ENCODE assay signal across 1 cellular context in the genomic region with DNA sequence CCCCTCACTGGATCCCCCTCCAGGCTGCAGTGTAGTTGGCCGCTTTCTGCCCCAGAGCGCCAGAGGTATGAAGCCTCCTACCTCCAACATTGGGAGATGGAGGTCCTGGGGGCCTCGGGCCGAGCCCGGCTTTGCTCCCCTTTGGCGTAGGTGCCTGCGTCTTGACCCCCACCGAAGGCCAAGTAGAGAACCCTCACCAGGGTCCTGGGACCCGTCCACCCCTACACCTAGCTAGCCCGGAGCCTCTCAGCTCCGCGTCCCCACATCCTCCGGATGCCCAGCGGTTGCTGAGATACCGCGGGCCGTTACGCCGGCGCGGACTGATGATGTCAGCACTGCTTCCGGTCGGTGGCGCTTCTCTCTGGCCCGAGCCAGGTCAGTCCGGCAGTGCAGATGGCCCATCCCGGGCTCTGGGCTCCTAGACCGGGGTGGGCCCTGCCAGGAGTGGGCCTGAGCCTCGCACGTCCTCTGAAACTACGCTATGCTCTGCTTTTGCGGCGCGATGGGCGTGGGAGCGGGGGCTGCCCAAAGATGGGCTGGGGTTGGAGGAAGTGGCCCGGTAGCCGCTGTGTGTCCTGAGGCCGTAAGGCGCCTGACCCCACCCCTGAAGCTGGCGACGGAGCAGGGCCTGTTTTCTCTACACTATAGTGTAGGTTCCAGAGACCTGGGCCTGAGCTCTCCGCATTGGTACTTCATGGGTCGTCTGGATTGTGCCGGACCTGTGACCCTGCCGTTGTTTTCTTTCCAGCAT.
A peak's percentile ranks its signal among the peaks of the same experiment; 100 is the strongest.
TF ChIP-seq lines count a peak whose summit lies in the region.

A gene (minus strand): TSS at position 297 of the 751 bp plus-strand sequence. CDS start 1,871 bp downstream, outside the sequence.
A gene with protein sequence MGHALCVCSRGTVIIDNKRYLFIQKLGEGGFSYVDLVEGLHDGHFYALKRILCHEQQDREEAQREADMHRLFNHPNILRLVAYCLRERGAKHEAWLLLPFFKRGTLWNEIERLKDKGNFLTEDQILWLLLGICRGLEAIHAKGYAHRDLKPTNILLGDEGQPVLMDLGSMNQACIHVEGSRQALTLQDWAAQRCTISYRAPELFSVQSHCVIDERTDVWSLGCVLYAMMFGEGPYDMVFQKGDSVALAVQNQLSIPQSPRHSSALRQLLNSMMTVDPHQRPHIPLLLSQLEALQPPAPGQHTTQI (plus strand): TSS at position 332 of the 751 bp plus-strand sequence. CDS start 521 bp downstream, outside the sequence.

TF ChIP-seq in HepG2, 621 proteins besides CTCF, POLR2A, EP300 and RAD21 (continued from another document and continues in another):
- TF ChIP-seq, protein P1, sequence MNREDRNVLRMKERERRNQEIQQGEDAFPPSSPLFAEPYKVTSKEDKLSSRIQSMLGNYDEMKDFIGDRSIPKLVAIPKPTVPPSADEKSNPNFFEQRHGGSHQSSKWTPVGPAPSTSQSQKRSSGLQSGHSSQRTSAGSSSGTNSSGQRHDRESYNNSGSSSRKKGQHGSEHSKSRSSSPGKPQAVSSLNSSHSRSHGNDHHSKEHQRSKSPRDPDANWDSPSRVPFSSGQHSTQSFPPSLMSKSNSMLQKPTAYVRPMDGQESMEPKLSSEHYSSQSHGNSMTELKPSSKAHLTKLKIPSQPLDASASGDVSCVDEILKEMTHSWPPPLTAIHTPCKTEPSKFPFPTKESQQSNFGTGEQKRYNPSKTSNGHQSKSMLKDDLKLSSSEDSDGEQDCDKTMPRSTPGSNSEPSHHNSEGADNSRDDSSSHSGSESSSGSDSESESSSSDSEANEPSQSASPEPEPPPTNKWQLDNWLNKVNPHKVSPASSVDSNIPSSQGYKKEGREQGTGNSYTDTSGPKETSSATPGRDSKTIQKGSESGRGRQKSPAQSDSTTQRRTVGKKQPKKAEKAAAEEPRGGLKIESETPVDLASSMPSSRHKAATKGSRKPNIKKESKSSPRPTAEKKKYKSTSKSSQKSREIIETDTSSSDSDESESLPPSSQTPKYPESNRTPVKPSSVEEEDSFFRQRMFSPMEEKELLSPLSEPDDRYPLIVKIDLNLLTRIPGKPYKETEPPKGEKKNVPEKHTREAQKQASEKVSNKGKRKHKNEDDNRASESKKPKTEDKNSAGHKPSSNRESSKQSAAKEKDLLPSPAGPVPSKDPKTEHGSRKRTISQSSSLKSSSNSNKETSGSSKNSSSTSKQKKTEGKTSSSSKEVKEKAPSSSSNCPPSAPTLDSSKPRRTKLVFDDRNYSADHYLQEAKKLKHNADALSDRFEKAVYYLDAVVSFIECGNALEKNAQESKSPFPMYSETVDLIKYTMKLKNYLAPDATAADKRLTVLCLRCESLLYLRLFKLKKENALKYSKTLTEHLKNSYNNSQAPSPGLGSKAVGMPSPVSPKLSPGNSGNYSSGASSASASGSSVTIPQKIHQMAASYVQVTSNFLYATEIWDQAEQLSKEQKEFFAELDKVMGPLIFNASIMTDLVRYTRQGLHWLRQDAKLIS (CRISPR knock-in tag; IDR thresholded peaks at IDR 0.05): no peak
- peak; percentile 93; the same call in 1 of the 2 replicates for TF ChIP-seq ZFP41 (CRISPR knock-in tag; IDR thresholded peaks at IDR 0.05; ENCODE audit: borderline replicate concordance)
- TF ChIP-seq ZNF878 (CRISPR knock-in tag; IDR thresholded peaks at IDR 0.05): no peak
- TF ChIP-seq, protein P2, sequence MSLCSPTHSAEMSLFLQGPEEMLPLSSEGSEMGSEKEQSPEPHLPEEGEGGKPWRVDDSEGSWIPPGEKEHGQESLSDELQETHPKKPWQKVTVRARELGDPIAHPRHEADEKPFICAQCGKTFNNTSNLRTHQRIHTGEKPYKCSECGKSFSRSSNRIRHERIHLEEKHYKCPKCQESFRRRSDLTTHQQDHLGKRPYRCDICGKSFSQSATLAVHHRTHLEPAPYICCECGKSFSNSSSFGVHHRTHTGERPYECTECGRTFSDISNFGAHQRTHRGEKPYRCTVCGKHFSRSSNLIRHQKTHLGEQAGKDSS (CRISPR knock-in tag; IDR thresholded peaks at IDR 0.05; ENCODE audit: borderline replicate concordance, low read depth): peak; percentile 86; the same call in 1 of the 2 replicates
- TF ChIP-seq NAIF1 (CRISPR knock-in tag; IDR thresholded peaks at IDR 0.05; ENCODE audit: borderline replicate concordance): peak; percentile 55; the same call in 1 of the 2 replicates
- no peak for TF ChIP-seq ZSCAN12 (CRISPR knock-in tag; IDR thresholded peaks at IDR 0.05)
- TF ChIP-seq, protein P3, sequence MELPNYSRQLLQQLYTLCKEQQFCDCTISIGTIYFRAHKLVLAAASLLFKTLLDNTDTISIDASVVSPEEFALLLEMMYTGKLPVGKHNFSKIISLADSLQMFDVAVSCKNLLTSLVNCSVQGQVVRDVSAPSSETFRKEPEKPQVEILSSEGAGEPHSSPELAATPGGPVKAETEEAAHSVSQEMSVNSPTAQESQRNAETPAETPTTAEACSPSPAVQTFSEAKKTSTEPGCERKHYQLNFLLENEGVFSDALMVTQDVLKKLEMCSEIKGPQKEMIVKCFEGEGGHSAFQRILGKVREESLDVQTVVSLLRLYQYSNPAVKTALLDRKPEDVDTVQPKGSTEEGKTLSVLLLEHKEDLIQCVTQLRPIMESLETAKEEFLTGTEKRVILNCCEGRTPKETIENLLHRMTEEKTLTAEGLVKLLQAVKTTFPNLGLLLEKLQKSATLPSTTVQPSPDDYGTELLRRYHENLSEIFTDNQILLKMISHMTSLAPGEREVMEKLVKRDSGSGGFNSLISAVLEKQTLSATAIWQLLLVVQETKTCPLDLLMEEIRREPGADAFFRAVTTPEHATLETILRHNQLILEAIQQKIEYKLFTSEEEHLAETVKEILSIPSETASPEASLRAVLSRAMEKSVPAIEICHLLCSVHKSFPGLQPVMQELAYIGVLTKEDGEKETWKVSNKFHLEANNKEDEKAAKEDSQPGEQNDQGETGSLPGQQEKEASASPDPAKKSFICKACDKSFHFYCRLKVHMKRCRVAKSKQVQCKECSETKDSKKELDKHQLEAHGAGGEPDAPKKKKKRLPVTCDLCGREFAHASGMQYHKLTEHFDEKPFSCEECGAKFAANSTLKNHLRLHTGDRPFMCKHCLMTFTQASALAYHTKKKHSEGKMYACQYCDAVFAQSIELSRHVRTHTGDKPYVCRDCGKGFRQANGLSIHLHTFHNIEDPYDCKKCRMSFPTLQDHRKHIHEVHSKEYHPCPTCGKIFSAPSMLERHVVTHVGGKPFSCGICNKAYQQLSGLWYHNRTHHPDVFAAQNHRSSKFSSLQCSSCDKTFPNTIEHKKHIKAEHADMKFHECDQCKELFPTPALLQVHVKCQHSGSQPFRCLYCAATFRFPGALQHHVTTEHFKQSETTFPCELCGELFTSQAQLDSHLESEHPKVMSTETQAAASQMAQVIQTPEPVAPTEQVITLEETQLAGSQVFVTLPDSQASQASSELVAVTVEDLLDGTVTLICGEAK (IDR thresholded peaks at IDR 0.05): peak; percentile 35
- TF ChIP-seq, protein P3 (CRISPR knock-in tag; IDR thresholded peaks at IDR 0.05): peak; percentile 90
- TF ChIP-seq TOPORS (CRISPR knock-in tag; IDR thresholded peaks at IDR 0.05): no peak
- TF ChIP-seq ZNF468 (CRISPR knock-in tag; IDR thresholded peaks at IDR 0.05): no peak
- TF ChIP-seq, protein P4, sequence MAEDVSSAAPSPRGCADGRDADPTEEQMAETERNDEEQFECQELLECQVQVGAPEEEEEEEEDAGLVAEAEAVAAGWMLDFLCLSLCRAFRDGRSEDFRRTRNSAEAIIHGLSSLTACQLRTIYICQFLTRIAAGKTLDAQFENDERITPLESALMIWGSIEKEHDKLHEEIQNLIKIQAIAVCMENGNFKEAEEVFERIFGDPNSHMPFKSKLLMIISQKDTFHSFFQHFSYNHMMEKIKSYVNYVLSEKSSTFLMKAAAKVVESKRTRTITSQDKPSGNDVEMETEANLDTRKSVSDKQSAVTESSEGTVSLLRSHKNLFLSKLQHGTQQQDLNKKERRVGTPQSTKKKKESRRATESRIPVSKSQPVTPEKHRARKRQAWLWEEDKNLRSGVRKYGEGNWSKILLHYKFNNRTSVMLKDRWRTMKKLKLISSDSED (CRISPR knock-in tag; IDR thresholded peaks at IDR 0.05): no peak
- no peak; the same call in 1 of the 2 replicates for TF ChIP-seq ZNF614 (CRISPR knock-in tag; IDR thresholded peaks at IDR 0.05; ENCODE audit: borderline replicate concordance)
- no peak for TF ChIP-seq ZNF589 (CRISPR knock-in tag; conservative IDR thresholded peaks at IDR 0.05)
- no peak; the same call in 1 of the 2 replicates for TF ChIP-seq ZNF766 (CRISPR knock-in tag; IDR thresholded peaks at IDR 0.05; ENCODE audit: borderline replicate concordance)
- peak; percentile 22; the same call in 1 of the 2 replicates for TF ChIP-seq ZBTB7A (CRISPR knock-in tag; IDR thresholded peaks at IDR 0.05)
- TF ChIP-seq TBP (CRISPR knock-in tag; IDR thresholded peaks at IDR 0.05): no peak
- TF ChIP-seq, protein P5, sequence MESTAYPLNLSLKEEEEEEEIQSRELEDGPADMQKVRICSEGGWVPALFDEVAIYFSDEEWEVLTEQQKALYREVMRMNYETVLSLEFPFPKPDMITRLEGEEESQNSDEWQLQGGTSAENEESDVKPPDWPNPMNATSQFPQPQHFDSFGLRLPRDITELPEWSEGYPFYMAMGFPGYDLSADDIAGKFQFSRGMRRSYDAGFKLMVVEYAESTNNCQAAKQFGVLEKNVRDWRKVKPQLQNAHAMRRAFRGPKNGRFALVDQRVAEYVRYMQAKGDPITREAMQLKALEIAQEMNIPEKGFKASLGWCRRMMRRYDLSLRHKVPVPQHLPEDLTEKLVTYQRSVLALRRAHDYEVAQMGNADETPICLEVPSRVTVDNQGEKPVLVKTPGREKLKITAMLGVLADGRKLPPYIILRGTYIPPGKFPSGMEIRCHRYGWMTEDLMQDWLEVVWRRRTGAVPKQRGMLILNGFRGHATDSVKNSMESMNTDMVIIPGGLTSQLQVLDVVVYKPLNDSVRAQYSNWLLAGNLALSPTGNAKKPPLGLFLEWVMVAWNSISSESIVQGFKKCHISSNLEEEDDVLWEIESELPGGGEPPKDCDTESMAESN (CRISPR knock-in tag; conservative IDR thresholded peaks at IDR 0.05): peak; percentile 92
- TF ChIP-seq, protein P6, sequence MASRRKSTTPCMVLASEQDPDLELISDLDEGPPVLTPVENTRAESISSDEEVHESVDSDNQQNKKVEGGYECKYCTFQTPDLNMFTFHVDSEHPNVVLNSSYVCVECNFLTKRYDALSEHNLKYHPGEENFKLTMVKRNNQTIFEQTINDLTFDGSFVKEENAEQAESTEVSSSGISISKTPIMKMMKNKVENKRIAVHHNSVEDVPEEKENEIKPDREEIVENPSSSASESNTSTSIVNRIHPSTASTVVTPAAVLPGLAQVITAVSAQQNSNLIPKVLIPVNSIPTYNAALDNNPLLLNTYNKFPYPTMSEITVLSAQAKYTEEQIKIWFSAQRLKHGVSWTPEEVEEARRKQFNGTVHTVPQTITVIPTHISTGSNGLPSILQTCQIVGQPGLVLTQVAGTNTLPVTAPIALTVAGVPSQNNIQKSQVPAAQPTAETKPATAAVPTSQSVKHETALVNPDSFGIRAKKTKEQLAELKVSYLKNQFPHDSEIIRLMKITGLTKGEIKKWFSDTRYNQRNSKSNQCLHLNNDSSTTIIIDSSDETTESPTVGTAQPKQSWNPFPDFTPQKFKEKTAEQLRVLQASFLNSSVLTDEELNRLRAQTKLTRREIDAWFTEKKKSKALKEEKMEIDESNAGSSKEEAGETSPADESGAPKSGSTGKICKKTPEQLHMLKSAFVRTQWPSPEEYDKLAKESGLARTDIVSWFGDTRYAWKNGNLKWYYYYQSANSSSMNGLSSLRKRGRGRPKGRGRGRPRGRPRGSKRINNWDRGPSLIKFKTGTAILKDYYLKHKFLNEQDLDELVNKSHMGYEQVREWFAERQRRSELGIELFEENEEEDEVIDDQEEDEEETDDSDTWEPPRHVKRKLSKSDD (CRISPR knock-in tag; IDR thresholded peaks at IDR 0.05; ENCODE audit: low read depth): no peak; the same call in 1 of the 2 replicates
- TF ChIP-seq ZNF598 (CRISPR knock-in tag; IDR thresholded peaks at IDR 0.05; ENCODE audit: borderline replicate concordance): peak; percentile 94
- TF ChIP-seq ZBTB7B (CRISPR knock-in tag; IDR thresholded peaks at IDR 0.05): peak; percentile 55; the same call in 1 of the 2 replicates
- TF ChIP-seq PHF5A (CRISPR knock-in tag; IDR thresholded peaks at IDR 0.05; ENCODE audit: low read depth, unreplicated experiment): peak; percentile 86
- TF ChIP-seq, protein P7, sequence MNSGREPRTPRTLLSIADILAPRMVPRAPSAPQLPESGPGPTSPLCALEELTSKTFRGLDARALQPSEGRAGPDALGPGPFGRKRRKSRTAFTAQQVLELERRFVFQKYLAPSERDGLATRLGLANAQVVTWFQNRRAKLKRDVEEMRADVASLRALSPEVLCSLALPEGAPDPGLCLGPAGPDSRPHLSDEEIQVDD (CRISPR knock-in tag; IDR thresholded peaks at IDR 0.05; ENCODE audit: borderline replicate concordance): peak; percentile 94
- TF ChIP-seq ZNF781 (CRISPR knock-in tag; IDR thresholded peaks at IDR 0.05; ENCODE audit: borderline replicate concordance, not compliant biosample characterization): no peak
- TF ChIP-seq, protein P8, sequence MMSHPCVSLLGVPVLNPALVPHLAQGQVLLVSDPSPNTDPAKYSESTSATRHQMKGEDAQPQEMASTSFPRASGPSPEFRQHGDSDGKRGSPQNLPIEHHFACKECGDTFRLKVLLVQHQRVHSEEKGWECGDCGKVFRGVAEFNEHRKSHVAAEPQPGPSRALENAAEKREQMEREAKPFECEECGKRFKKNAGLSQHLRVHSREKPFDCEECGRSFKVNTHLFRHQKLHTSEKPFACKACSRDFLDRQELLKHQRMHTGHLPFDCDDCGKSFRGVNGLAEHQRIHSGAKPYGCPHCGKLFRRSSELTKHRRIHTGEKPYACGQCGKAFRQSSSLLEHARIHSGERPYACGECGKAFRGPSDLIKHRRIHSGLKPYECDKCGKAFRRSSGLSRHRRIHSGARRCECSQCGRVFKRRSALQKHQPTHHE (CRISPR knock-in tag; IDR thresholded peaks at IDR 0.05; ENCODE audit: borderline replicate concordance): peak; percentile 86
- TF ChIP-seq ZNF780A (CRISPR knock-in tag; IDR thresholded peaks at IDR 0.05): no peak
- TF ChIP-seq ATF7-NPFF (CRISPR knock-in tag; IDR thresholded peaks at IDR 0.05; ENCODE audit: low read depth): peak; percentile 91
